ENCODE assay signal across 9 cellular contexts in the genomic region with DNA sequence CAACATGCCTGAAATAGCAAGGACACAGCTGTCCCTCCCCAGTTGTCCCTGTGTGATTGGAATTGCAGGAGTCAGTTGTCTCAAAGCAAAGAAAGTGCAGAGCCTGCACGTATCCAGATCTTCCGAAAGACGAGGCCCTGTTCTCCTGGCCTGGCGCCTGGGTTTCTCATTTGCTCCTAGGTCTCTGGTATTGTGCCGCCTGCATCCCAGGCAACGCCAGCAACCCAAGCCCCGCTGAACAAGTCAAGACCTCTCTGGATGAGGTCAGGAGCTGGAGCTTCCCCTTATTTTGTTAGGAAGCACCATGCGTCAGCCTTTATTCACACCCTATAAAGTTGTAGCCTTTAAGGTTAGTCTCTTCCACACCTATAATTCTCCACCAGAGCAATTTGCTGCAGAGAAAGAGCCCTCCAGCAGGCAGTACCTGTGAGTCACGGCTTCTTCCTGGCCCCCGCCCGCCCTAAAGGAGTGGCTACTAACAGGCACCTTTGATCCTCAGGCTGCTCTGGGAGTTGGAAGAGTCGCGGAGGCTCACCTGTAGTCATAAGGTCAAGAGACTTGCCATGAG.
A peak's percentile ranks its signal among the peaks of the same experiment; 100 is the strongest.
DNase-seq lines count a peak whose midpoint lies in the region; ATAC-seq and TF ChIP-seq lines count a peak whose summit lies in the region.
"Had no signal": no experiment of that assay in that cellular context is flagged by ENCODE, and none has a peak within 500 bp of the region (broad histone marks: within the 10 kb centered on the region; RNA-seq: fewer than 3 reads in every experiment).

No MANE protein-coding gene starts in this region.

- H3K36me3 ChIP-seq in HEK293 (ENCODE audit: control insufficient read depth in 2 of 2, insufficient read depth in 1 of 2, low read length in 2 of 2) (no peaks in the 10 kb centered on the region), smooth muscle cell (ENCODE audit: low read depth) (no peaks in the 10 kb centered on the region)

- peak overlapping the region; percentile 93 for H3K27ac Mint-ChIP-seq in MCF 10A (ENCODE audit: low read depth, unreplicated experiment)
- no peak overlapping the region for H3K27ac Mint-ChIP-seq in stimulated activated effector memory CD8-positive, alpha-beta T cell treated with anti-CD3 and anti-CD28 coated beads, Interleukin-12 subunit alpha, Interleukin-12 subunit beta, amount 100 ng/mL, for 72 hours

- no peaks in the 10 kb centered on the region for H3K79me2 ChIP-seq in smooth muscle cell (ENCODE audit: low read depth)

- H3K9ac ChIP-seq in smooth muscle cell (ENCODE audit: low read depth), result peak overlapping the region; percentile 79

- H3K4me3 Mint-ChIP-seq in MCF 10A (ENCODE audit: unreplicated experiment), result peak overlapping the region; percentile 58
- H3K4me3 Mint-ChIP-seq in stimulated activated effector memory CD8-positive, alpha-beta T cell treated with anti-CD3 and anti-CD28 coated beads, Interleukin-12 subunit alpha, Interleukin-12 subunit beta, amount 100 ng/mL, for 72 hours, result no peak overlapping the region

- H3K4me2 ChIP-seq in smooth muscle cell, result peak overlapping the region; percentile 53

- no TSS peak for BruUV-seq in MCF 10A (replicated peaks; lab: Mats Ljungman, UMichigan)

- peak overlapping the region; percentile 27 for H3K27ac ChIP-seq in HEK293 (ENCODE audit: extremely low read depth, low read depth, low read length)
- peak overlapping the region; percentile 93 for H3K27ac ChIP-seq in smooth muscle cell (ENCODE audit: low read depth)

- H3K9me3 ChIP-seq in HEK293 (ENCODE audit: control insufficient read depth, insufficient read depth, low read depth, low read length) (no peaks in the 10 kb centered on the region), smooth muscle cell (replicated peaks; ENCODE audit: low read depth) (no peaks in the 10 kb centered on the region)

- H4K20me1 ChIP-seq in smooth muscle cell (ENCODE audit: low read depth), result no peaks in the 10 kb centered on the region

- no peaks in the 10 kb centered on the region for H3K27me3 ChIP-seq in smooth muscle cell (ENCODE audit: low read depth)

- intact Hi-C loops in MCF 10A (cut with micrococcal nuclease), result loop anchor here (1.0 kb wide), 1 partner anchor 20 kb away; no protein-coding TSS in a partner anchor

- H2AFZ ChIP-seq in smooth muscle cell (ENCODE audit: low read depth), result no peak overlapping the region

- ATAC-seq in stimulated activated effector memory CD8-positive, alpha-beta T cell treated with anti-CD3 and anti-CD28 coated beads, Interleukin-12 subunit alpha, Interleukin-12 subunit beta, amount 100 ng/mL, for 72 hours, result no peak

- no peaks in the 10 kb centered on the region for H3K9me3 Mint-ChIP-seq in MCF 10A (ENCODE audit: unreplicated experiment)
- no peaks in the 10 kb centered on the region for H3K9me3 Mint-ChIP-seq in stimulated activated effector memory CD8-positive, alpha-beta T cell treated with anti-CD3 and anti-CD28 coated beads, Interleukin-12 subunit alpha, Interleukin-12 subunit beta, amount 100 ng/mL, for 72 hours

- POLR2A ChIA-PET in HEK293 (lab: Yijun Ruan, JAX), result interaction anchor here (0.9 to 2.4 kb wide), 4 partner anchors 9 to 387 kb away, joined by 3 to 5 read pairs (median 4); no protein-coding TSS in a partner anchor
- POLR2A ChIA-PET in MCF 10A (lab: Yijun Ruan, JAX), result interaction anchor here (0.5 to 4.7 kb wide), 52 partner anchors 8 to 1719 kb away, joined by 3 to 154 read pairs (median 5); a partner anchor contains a TSS

- H3F3A ChIP-seq in smooth muscle cell (ENCODE audit: low read depth), result no peaks in the 10 kb centered on the region

- H3K36me3 Mint-ChIP-seq in MCF 10A (ENCODE audit: insufficient read depth, unreplicated experiment), result peaks cover 6% of the 10 kb centered on the region
- no peaks in the 10 kb centered on the region for H3K36me3 Mint-ChIP-seq in stimulated activated effector memory CD8-positive, alpha-beta T cell treated with anti-CD3 and anti-CD28 coated beads, Interleukin-12 subunit alpha, Interleukin-12 subunit beta, amount 100 ng/mL, for 72 hours

- no peaks in the 10 kb centered on the region for H3K27me3 Mint-ChIP-seq in MCF 10A (ENCODE audit: insufficient read depth, unreplicated experiment)

- TF ChIP-seq CTCF in HEK293 (tag by site-specific recombination; IDR thresholded peaks at IDR 0.05), result no peak
- no peak for TF ChIP-seq CTCF in MCF 10A (IDR thresholded peaks at IDR 0.05; ENCODE audit: unreplicated experiment)
- no peak for TF ChIP-seq CTCF in smooth muscle cell (IDR thresholded peaks at IDR 0.05; ENCODE audit: borderline replicate concordance, insufficient read depth, poor library complexity, severe bottlenecking)

- 56% methylated on average over 13 of the region's 13 CpGs for WGBS in smooth muscle cell (ENCODE audit: low lambda C conversion rate)

- peaks cover 18% of the 10 kb centered on the region for H3K4me1 ChIP-seq in HEK293 (ENCODE audit: control insufficient read depth, insufficient read depth, low read length)
- H3K4me1 ChIP-seq in smooth muscle cell (ENCODE audit: low read depth), result peaks cover 7% of the 10 kb centered on the region

- peaks cover 26% of the 10 kb centered on the region for H3K4me1 Mint-ChIP-seq in MCF 10A (ENCODE audit: insufficient read depth, unreplicated experiment)
- no peaks in the 10 kb centered on the region for H3K4me1 Mint-ChIP-seq in stimulated activated effector memory CD8-positive, alpha-beta T cell treated with anti-CD3 and anti-CD28 coated beads, Interleukin-12 subunit alpha, Interleukin-12 subunit beta, amount 100 ng/mL, for 72 hours

- H3K4me3 ChIP-seq in HEK293 (ENCODE audit: low read depth, low read length) (no peak overlapping the region), smooth muscle cell (no peak overlapping the region)

- CTCF ChIA-PET in HEK293 (lab: Yijun Ruan, JAX) (interaction anchor here (0.7 to 1.0 kb wide), 2 partner anchors 19 to 413 kb away, joined by 3 to 4 read pairs; no protein-coding TSS in a partner anchor), MCF 10A (lab: Yijun Ruan, JAX) (interaction anchor here (0.6 to 3.4 kb wide), 16 partner anchors 14 to 511 kb away, joined by 3 to 21 read pairs (median 4); no protein-coding TSS in a partner anchor)

- DNase-seq in MCF 10A (ENCODE audit: unreplicated experiment), result peak; percentile 99
- peak; percentile 64 for DNase-seq in kidney glomerular epithelial cell (lab: John Stamatoyannopoulos, UW)
- no peak for DNase-seq in smooth muscle cell (lab: John Stamatoyannopoulos, UW; ENCODE audit: unreplicated experiment)
- DNase-seq in DMS79 (lab: John Stamatoyannopoulos, UW), result no peak
- no peak for DNase-seq in NCI-H524 treated with DMSO at 0.1 percent for 48 hours (lab: John Stamatoyannopoulos, UW)
- DNase-seq in stimulated activated effector memory CD8-positive, alpha-beta T cell treated with anti-CD3 and anti-CD28 coated beads, Interleukin-12 subunit alpha, Interleukin-12 subunit beta, amount 100 ng/mL, for 72 hours (ENCODE audit: low spot score in 2 of 2), result no peak
- DNase-seq in activated naive CD4-positive, alpha-beta T cell (lab: John Stamatoyannopoulos, UW), result no peak
- DNase-seq: effector CD8-positive, alpha-beta T cell had no signal

TF ChIP-seq in HEK293, 187 proteins besides CTCF, POLR2A, EP300 and RAD21:
- TF ChIP-seq, protein P1, sequence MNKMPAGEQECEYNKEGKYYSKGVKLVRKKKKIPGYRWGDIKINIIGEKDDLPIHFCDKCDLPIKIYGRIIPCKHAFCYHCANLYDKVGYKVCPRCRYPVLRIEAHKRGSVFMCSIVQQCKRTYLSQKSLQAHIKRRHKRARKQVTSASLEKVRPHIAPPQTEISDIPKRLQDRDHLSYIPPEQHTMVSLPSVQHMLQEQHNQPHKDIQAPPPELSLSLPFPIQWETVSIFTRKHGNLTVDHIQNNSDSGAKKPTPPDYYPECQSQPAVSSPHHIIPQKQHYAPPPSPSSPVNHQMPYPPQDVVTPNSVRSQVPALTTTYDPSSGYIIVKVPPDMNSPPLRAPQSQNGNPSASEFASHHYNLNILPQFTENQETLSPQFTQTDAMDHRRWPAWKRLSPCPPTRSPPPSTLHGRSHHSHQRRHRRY (tag by site-specific recombination; IDR thresholded peaks at IDR 0.05), result no peak
- TF ChIP-seq ZNF747 (tag by site-specific recombination; IDR thresholded peaks at IDR 0.05) (no peak), ZNF549 (tag by site-specific recombination; IDR thresholded peaks at IDR 0.05) (no peak), SALL2 (tag by site-specific recombination; IDR thresholded peaks at IDR 0.05; ENCODE audit: borderline replicate concordance) (no peak), ZNF433 (tag by site-specific recombination; IDR thresholded peaks at IDR 0.05; ENCODE audit: low read depth) (no peak), ZBTB21 (tag by site-specific recombination; IDR thresholded peaks at IDR 0.05) (no peak), ZNF248 (tag by site-specific recombination; IDR thresholded peaks at IDR 0.05) (no peak), SP3 (tag by site-specific recombination; IDR thresholded peaks at IDR 0.05) (no peak)
- TF ChIP-seq, protein P2, sequence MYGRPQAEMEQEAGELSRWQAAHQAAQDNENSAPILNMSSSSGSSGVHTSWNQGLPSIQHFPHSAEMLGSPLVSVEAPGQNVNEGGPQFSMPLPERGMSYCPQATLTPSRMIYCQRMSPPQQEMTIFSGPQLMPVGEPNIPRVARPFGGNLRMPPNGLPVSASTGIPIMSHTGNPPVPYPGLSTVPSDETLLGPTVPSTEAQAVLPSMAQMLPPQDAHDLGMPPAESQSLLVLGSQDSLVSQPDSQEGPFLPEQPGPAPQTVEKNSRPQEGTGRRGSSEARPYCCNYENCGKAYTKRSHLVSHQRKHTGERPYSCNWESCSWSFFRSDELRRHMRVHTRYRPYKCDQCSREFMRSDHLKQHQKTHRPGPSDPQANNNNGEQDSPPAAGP (tag by site-specific recombination; IDR thresholded peaks at IDR 0.05), result 0 out of 2 replicates have a peak, but pooled peaks have one; percentile 41

Comparison
In these comparisons a context has a peak if more than half of its experiments do, and no peak if none do; other contexts are left out.
1. DNase-seq: peak in MCF 10A (single experiment) and kidney glomerular epithelial cell (single experiment); none in smooth muscle cell (single experiment), DMS79 (single experiment), NCI-H524 treated with DMSO at 0.1 percent for 48 hours (single experiment), stimulated activated effector memory CD8-positive, alpha-beta T cell treated with anti-CD3 and anti-CD28 coated beads, Interleukin-12 subunit alpha, Interleukin-12 subunit beta, amount 100 ng/mL, for 72 hours (0 of 2) and activated naive CD4-positive, alpha-beta T cell (0 of 4).